ENCODE assay signal across 7 cellular contexts in genomic region chr6:36874443-36875249, GRCh38.
DNase-seq lines count a peak whose midpoint lies in the region; ATAC-seq and TF ChIP-seq lines count a peak whose summit lies in the region.

Gene PPIL1 (minus strand): TSS chr6:36874803. CDS start chr6:36874772, 31 bp downstream.

- peak within 1 kb of the TSS; percentile 99 for H3K27ac ChIP-seq in brain microvascular endothelial cell

- TF ChIP-seq CTCF in brain microvascular endothelial cell (IDR thresholded peaks at IDR 0.05; ENCODE audit: low read depth, low read length, missing control alignments): peak; percentile 6

- DNase-seq in NCI-H2107 treated with DMSO at 0.1 percent for 48 hours (lab: John Stamatoyannopoulos, UW; ENCODE audit: unreplicated experiment) (peak; percentile 69), UCSD-AML1 (lab: John Stamatoyannopoulos, UW; ENCODE audit: unreplicated experiment) (peak; percentile 86), brain microvascular endothelial cell (peak; percentile 85), skeletal muscle cell (ENCODE audit: low read depth) (peak; percentile 64)

- in situ Hi-C loops in brain microvascular endothelial cell (cut with HindIII; ENCODE audit: low pct_ligation_motif_present, low sequenced_read_pairs): no loop called here

- H3K4me3 ChIP-seq in brain microvascular endothelial cell (ENCODE audit: low read depth, low read length): peak within 1 kb of the TSS; percentile 96
- peak within 1 kb of the TSS; percentile 82 for H3K4me3 ChIP-seq in iPS-11a (ENCODE audit: low read depth, low read length)
- peak within 1 kb of the TSS; percentile 89 for H3K4me3 ChIP-seq in skeletal muscle cell (ENCODE audit: low read depth, low read length)

- H3K36me3 ChIP-seq in brain microvascular endothelial cell (replicated peaks): peaks cover 3% of the 10 kb centered on the region

- H3K27me3 ChIP-seq in brain microvascular endothelial cell (replicated peaks): no peaks in the 10 kb centered on the region

- peak; percentile 61 for ATAC-seq in GM18519 (IDR thresholded peaks at IDR 0.05; ENCODE audit: low FRiP score, unreplicated experiment)
- peak; percentile 75 for ATAC-seq in HG03045 (IDR thresholded peaks at IDR 0.05; ENCODE audit: unreplicated experiment)

Comparison
In these comparisons a context has a peak if more than half of its experiments do, and no peak if none do; other contexts are left out.
1. Peak in every context shown above with its lines: DNase-seq, ATAC-seq, H3K4me3 ChIP-seq and H3K27ac ChIP-seq.